In the genomic region with DNA sequence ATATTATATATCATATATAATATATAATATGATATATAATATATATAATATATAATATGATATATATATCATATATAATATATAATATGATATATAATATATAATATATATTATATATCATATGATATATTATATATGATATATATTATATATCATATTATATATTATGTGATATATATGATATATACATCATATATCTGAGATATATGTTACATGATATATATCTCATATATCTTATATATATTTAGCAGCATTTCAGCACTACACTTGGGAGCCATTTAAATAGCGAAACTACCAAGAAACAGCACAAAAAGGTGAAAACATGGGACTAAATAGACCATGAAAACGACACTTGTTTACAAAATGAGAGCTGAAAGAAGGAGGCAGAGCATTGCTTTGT, we compare ENCODE assay signal across 10 cellular contexts.
"Had no signal": no experiment of that assay in that cellular context is flagged by ENCODE, and none has a peak within 500 bp of the region (broad histone marks: within the 10 kb centered on the region; RNA-seq: fewer than 3 reads in every experiment).

No MANE protein-coding gene starts in this region.

- H3K9me3 ChIP-seq: left ventricle myocardium inferior, transverse colon, vagina had no signal

- H3K27me3 ChIP-seq: transverse colon, vagina had no signal

- H3K27ac ChIP-seq: left ventricle myocardium inferior, transverse colon, vagina had no signal

- DNase-seq: activated CD4-positive, alpha-beta memory T cell treated with anti-CD3 and anti-CD28 coated beads for 36 hours; activated effector memory CD4-positive, alpha-beta T cell treated with Interleukin-2 at 50 U/mL for 16 hours; activated T-cell treated with anti-CD3 and anti-CD28 coated beads, Interleukin-2, amount 50 U/mL, for 4 hours; effector memory CD8-positive, alpha-beta T cell; foreskin fibroblast; glutamatergic neuron; kidney glomerular epithelial cell; left ventricle myocardium inferior; transverse colon had no signal

- H3K4me3 ChIP-seq: left ventricle myocardium inferior, transverse colon, vagina had no signal

- H3K36me3 ChIP-seq: vagina had no signal

- ATAC-seq: activated T-cell treated with anti-CD3 and anti-CD28 coated beads, Interleukin-2, amount 50 U/mL, for 4 hours; effector memory CD8-positive, alpha-beta T cell had no signal
